Comparison of ENCODE assay signal across 22 cellular contexts in the genomic region with DNA sequence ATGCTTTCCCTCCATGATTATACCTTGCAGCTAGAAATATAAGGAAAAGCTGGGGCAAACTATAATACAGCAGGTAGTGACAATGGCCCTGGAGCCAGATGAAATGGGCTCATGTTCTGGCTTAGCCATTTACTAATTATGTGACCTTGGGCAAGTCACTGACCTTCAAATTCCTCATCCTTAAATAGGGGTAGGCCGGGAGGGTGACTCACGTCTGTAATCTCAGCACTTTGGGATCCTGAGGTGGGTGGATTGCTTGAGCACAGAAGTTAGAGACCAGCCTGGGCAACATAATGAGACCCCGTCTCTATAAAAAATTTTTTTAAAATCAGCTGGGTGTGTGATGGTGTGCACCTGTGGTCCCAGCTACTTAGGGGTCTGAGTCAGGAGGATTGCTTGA.
DNase-seq lines count a peak whose midpoint lies in the region; ATAC-seq and TF ChIP-seq lines count a peak whose summit lies in the region.
"Had no signal": no experiment of that assay in that cellular context is flagged by ENCODE, and none has a peak within 500 bp of the region (broad histone marks: within the 10 kb centered on the region; RNA-seq: fewer than 3 reads in every experiment).

No MANE protein-coding gene starts in this region.

- intact Hi-C loops in left ventricle myocardium inferior (cut with micrococcal nuclease) (no loop called here), Right ventricle myocardium inferior (cut with DNase I) (loop anchor here (5.0 to 10.0 kb wide), 2 partner anchors 101 to 169 kb away; no protein-coding TSS in a partner anchor)

- no peaks in the 10 kb centered on the region for H3K79me2 ChIP-seq in osteoblast (ENCODE audit: insufficient read depth, low read length)

- H3K4me3 Mint-ChIP-seq in endodermal cell = no peak overlapping the region
- H3K4me3 Mint-ChIP-seq: activated naive CD8-positive, alpha-beta T cell; activated T-cell treated with anti-CD3 and anti-CD28 coated beads, Interleukin-2, amount 50 U/mL, for 4 hours; neural progenitor cell had no signal

- WGBS in endodermal cell (ENCODE audit: insufficient coverage in 1 of 2, insufficient read length in 1 of 2), 2 experiments = 97% methylated on average over 3 of the region's 3 CpGs; no CpG with 5 or more reads in 1 of the 2 experiments

- no peak overlapping the region for H2AFZ ChIP-seq in osteoblast (ENCODE audit: low read length)
- H2AFZ ChIP-seq: neural progenitor cell had no signal

- H3K27me3 Mint-ChIP-seq in endodermal cell (ENCODE audit: insufficient read depth) = peaks cover 3% of the 10 kb centered on the region
- H3K27me3 Mint-ChIP-seq: activated naive CD8-positive, alpha-beta T cell had no signal

- H3K27ac Mint-ChIP-seq in endodermal cell = no peak overlapping the region
- H3K27ac Mint-ChIP-seq: activated naive CD8-positive, alpha-beta T cell; neural progenitor cell had no signal

- H4K20me1 ChIP-seq in osteoblast (ENCODE audit: insufficient read depth, low read length) = no peaks in the 10 kb centered on the region
- H4K20me1 ChIP-seq: BLaER1 had no signal

- peaks cover 14% of the 10 kb centered on the region for H3K4me1 Mint-ChIP-seq in endodermal cell

- H3K4me1 ChIP-seq in left ventricle myocardium inferior (peaks cover 18% of the 10 kb centered on the region), endodermal cell (ENCODE audit: control insufficient read depth, insufficient read depth, low read length) (no peaks in the 10 kb centered on the region), osteoblast (ENCODE audit: insufficient read depth, low read length) (peaks cover 8% of the 10 kb centered on the region)
- H3K4me1 ChIP-seq: neural progenitor cell, tibial artery had no signal

- no peaks in the 10 kb centered on the region for H3K9me3 Mint-ChIP-seq in endodermal cell
- H3K9me3 Mint-ChIP-seq: activated T-cell treated with anti-CD3 and anti-CD28 coated beads, Interleukin-2, amount 50 U/mL, for 4 hours; neural progenitor cell had no signal

- ATAC-seq in Right ventricle myocardium inferior = no peak
- ATAC-seq: activated T-cell treated with anti-CD3 and anti-CD28 coated beads, Interleukin-2, amount 50 U/mL, for 4 hours; GM12878; left colon; sciatic nerve had no signal

- TF ChIP-seq CTCF in left ventricle myocardium inferior (IDR thresholded peaks at IDR 0.05; ENCODE audit: borderline replicate concordance) = no peak
- no peak for TF ChIP-seq CTCF in endodermal cell (conservative IDR thresholded peaks at IDR 0.05)
- TF ChIP-seq CTCF in osteoblast (IDR thresholded peaks at IDR 0.05; ENCODE audit: extremely low read depth, low read depth, low read length) = no peak

- H3K4me2 ChIP-seq in osteoblast (ENCODE audit: insufficient read depth, low read length) = no peak overlapping the region
- H3K4me2 ChIP-seq: BLaER1, neural progenitor cell had no signal

- no peak overlapping the region for H3K9ac ChIP-seq in endodermal cell (ENCODE audit: extremely low read depth, low read length, poor library complexity, severe bottlenecking)
- H3K9ac ChIP-seq: BLaER1, neural progenitor cell had no signal

- H3K27me3 ChIP-seq in left ventricle myocardium inferior (ENCODE audit: low read depth) (no peaks in the 10 kb centered on the region), endodermal cell (ENCODE audit: control insufficient read depth, insufficient read depth, low read length, poor library complexity, severe bottlenecking) (no peaks in the 10 kb centered on the region), osteoblast (ENCODE audit: insufficient read depth, low read length) (no peaks in the 10 kb centered on the region)
- H3K27me3 ChIP-seq: BLaER1, neural progenitor cell, tibial artery had no signal

- H3K9me3 ChIP-seq in left ventricle myocardium inferior (replicated peaks) (no peaks in the 10 kb centered on the region), endodermal cell (ENCODE audit: control insufficient read depth, low read length) (no peaks in the 10 kb centered on the region), osteoblast (ENCODE audit: low read depth, low read length) (no peaks in the 10 kb centered on the region)
- H3K9me3 ChIP-seq: BLaER1, tibial artery had no signal

- H3K36me3 ChIP-seq in left ventricle myocardium inferior = no peaks in the 10 kb centered on the region
- H3K36me3 ChIP-seq in endodermal cell (ENCODE audit: control insufficient read depth, insufficient read depth, low read length) = no peaks in the 10 kb centered on the region
- no peaks in the 10 kb centered on the region for H3K36me3 ChIP-seq in osteoblast (ENCODE audit: insufficient read depth, low read length)
- H3K36me3 ChIP-seq: BLaER1, neural progenitor cell, tibial artery had no signal

- H3K27ac ChIP-seq in left ventricle myocardium inferior (replicated peaks) = peak overlapping the region; percentile 74
- H3K27ac ChIP-seq in endodermal cell (ENCODE audit: low read depth, low read length) = no peak overlapping the region
- peak overlapping the region; percentile 35 for H3K27ac ChIP-seq in osteoblast (ENCODE audit: low read depth, low read length)
- H3K27ac ChIP-seq: BLaER1, neural progenitor cell, tibial artery had no signal

- H3K36me3 Mint-ChIP-seq in endodermal cell (ENCODE audit: low read depth) = no peaks in the 10 kb centered on the region
- H3K36me3 Mint-ChIP-seq: activated naive CD8-positive, alpha-beta T cell; neural progenitor cell had no signal

- DNase-seq in left ventricle myocardium inferior (no peak), Right ventricle myocardium inferior (ENCODE audit: missing footprints) (no peak), endodermal cell (peak; percentile 45), osteoblast (ENCODE audit: insufficient read length, low spot score, missing footprints) (no peak), glomerular visceral epithelial cell (ENCODE audit: extremely low spot score) (no peak), NCI-H1930 (lab: John Stamatoyannopoulos, UW) (no peak), SW480 (ENCODE audit: low spot score) (no peak)
- no peak for DNase-seq in activated effector memory CD4-positive, alpha-beta T cell treated with anti-CD3 and anti-CD28 coated beads, Interleukin-2, amount 50 U/mL, for 16 hours
- DNase-seq: activated T-cell treated with anti-CD3 and anti-CD28 coated beads, Interleukin-2, amount 50 U/mL, for 4 hours; cortex of kidney; foreskin melanocyte; left colon; NCI-H1417 treated with DMSO at 0.1 percent for 48 hours; NCI-H2171; NCI-H748 treated with DMSO at 0.1 percent for 48 hours; stimulated activated naive CD4-positive, alpha-beta T cell treated with Interleukin-2 at 50 U/mL for 16 hours had no signal

- no peak overlapping the region for H3K4me3 ChIP-seq in left ventricle myocardium inferior
- no peak overlapping the region for H3K4me3 ChIP-seq in endodermal cell (ENCODE audit: low read length)
- no peak overlapping the region for H3K4me3 ChIP-seq in osteoblast (ENCODE audit: insufficient read depth, low read length)
- H3K4me3 ChIP-seq: BLaER1, GM12878, neural progenitor cell, tibial artery had no signal
